26 cellular contexts compared by ENCODE assay signal in the genomic region with DNA sequence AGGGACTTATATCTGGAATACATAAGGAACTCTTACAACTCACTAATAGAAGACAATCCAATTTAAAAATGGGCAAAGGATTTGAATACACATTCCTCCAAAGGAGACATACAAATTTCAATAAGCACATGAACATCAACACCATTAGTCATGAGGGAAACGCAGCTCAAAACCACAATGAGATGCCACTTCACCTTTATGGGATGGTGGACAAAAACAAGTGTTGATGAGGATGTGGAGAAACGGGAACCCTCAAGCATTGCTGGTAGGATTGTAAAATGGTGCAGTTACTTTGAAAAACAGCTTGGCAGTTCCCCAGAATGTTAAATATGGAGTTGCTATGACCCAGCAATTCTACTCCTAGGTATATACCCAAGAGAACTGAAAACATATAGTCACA.
DNase-seq lines count a peak whose midpoint lies in the region; ATAC-seq and TF ChIP-seq lines count a peak whose summit lies in the region.
"Had no signal": no experiment of that assay in that cellular context is flagged by ENCODE, and none has a peak within 500 bp of the region (broad histone marks: within the 10 kb centered on the region; RNA-seq: fewer than 3 reads in every experiment).

No MANE protein-coding gene starts in this region.

- no peaks in the 10 kb centered on the region for H3K36me3 ChIP-seq in spleen
- H3K36me3 ChIP-seq: stomach, tibial artery had no signal

- H3K27ac ChIP-seq in spleen = no peak overlapping the region
- H3K27ac ChIP-seq: C4-2B, hepatocyte, parathyroid adenoma, stomach, tibial artery had no signal

- WGBS in spleen, 5 donors = 20 to 50% (median 40%) methylated on average over 2 of the region's 2 CpGs

- DNase-seq in EL = peak; percentile 61
- peak; percentile 86 for DNase-seq in M059J (ENCODE audit: low read depth)
- DNase-seq in astrocyte of the hippocampus (ENCODE audit: low read depth, low spot score) = peak; percentile 48
- DNase-seq in glomerular visceral epithelial cell (ENCODE audit: extremely low spot score) = peak; percentile 29
- no peak for DNase-seq in globus pallidus (ENCODE audit: low spot score)
- DNase-seq in left lobe of liver (ENCODE audit: low spot score) = no peak
- no peak for DNase-seq in spleen
- DNase-seq: activated CD8-positive, alpha-beta memory T cell treated with anti-CD3 and anti-CD28 coated beads for 24 hours; activated naive CD4-positive, alpha-beta T cell; activated T-cell treated with anti-CD3 and anti-CD28 coated beads, Interleukin-2, amount 50 U/mL, for 1 hour; amniotic stem cell; left ventricle myocardium superior; NCI-H1694 treated with DMSO at 0.1 percent for 48 hours; NCI-H2171 treated with DMSO at 0.1 percent for 48 hours; NCI-H524 treated with DMSO at 0.1 percent for 48 hours; nephron progenitor cell; stimulated activated CD4-positive, alpha-beta T cell treated with anti-CD3 and anti-CD28 coated beads, Interleukin-15, amount 100 ng/mL, for 24 hours; stomach; T-helper 17 cell; tibial artery had no signal

- H3K4me3 ChIP-seq in spleen = no peak overlapping the region
- H3K4me3 ChIP-seq: hepatocyte, K562, stomach, tibial artery had no signal

- no peaks in the 10 kb centered on the region for H3K9me3 ChIP-seq in spleen
- H3K9me3 ChIP-seq: stomach, tibial artery had no signal

- no peak for TF ChIP-seq CTCF in spleen (IDR thresholded peaks at IDR 0.05 in 8 of 11, conservative IDR thresholded peaks at IDR 0.05 in 3 of 11)

- ATAC-seq in HG03565 (IDR thresholded peaks at IDR 0.05; ENCODE audit: unreplicated experiment) = no peak
- ATAC-seq in left lobe of liver = no peak
- ATAC-seq: K562, left ventricle myocardium superior, sciatic nerve, T-helper 17 cell had no signal

- TF ChIP-seq POLR2A in spleen (IDR thresholded peaks at IDR 0.05) = no peak

- intact Hi-C loops in spleen (cut with DNase I; ENCODE audit: low total_unique reads) = no loop called here

- peaks cover 0 to 11% (median 2%) of the 10 kb centered on the region in 6 donors for H3K4me1 ChIP-seq in spleen
- H3K4me1 ChIP-seq: parathyroid adenoma had no signal

- H3K27me3 ChIP-seq in spleen (replicated peaks in 1 of 7) = peaks cover 0 to 55% (median 0%) of the 10 kb centered on the region in 7 donors
- H3K27me3 ChIP-seq: hepatocyte, stomach, tibial artery had no signal

Comparison
In these comparisons a context has a peak if more than half of its experiments do, and no peak if none do; other contexts are left out.
1. DNase-seq: peak in EL (single experiment), M059J (single experiment), astrocyte of the hippocampus (single experiment) and glomerular visceral epithelial cell (single experiment); none in globus pallidus (single experiment), left lobe of liver (single experiment) and spleen (single experiment).